ENCODE assay signal across 24 cellular contexts in genomic region chr2:122079844-122080243, GRCh38.
DNase-seq lines count a peak whose midpoint lies in the region; ATAC-seq and TF ChIP-seq lines count a peak whose summit lies in the region.
"Had no signal": no experiment of that assay in that cellular context is flagged by ENCODE, and none has a peak within 500 bp of the region (broad histone marks: within the 10 kb centered on the region; RNA-seq: fewer than 3 reads in every experiment).

No MANE protein-coding gene starts in this region.

- no peak for ATAC-seq in lower lobe of right lung
- ATAC-seq: GM12878 had no signal

- no peak overlapping the region for H3K4me3 Mint-ChIP-seq in neural crest cell
- no peak overlapping the region for H3K4me3 Mint-ChIP-seq in activated T-cell treated with anti-CD3 and anti-CD28 coated beads, Interleukin-2, amount 50 U/mL, for 24 hours
- H3K4me3 Mint-ChIP-seq: CD14-positive monocyte; CD4-positive, alpha-beta memory T cell; CD4-positive, CD25-positive, alpha-beta regulatory T cell; CD8-positive, alpha-beta memory T cell had no signal

- intact Hi-C loops in vagina (cut with DNase I) = no loop called here
- intact Hi-C loops in lower lobe of right lung (cut with DNase I) = no loop called here

- H3K4ac ChIP-seq in trophoblast cell (ENCODE audit: low read depth, low read length) = no peak overlapping the region

- H3K4me2 ChIP-seq in trophoblast cell (ENCODE audit: low read length) = no peak overlapping the region
- H3K4me2 ChIP-seq: BLaER1 had no signal

- H2AFZ ChIP-seq in trophoblast cell (ENCODE audit: insufficient read depth, low read length, poor library complexity) = no peak overlapping the region

- H4K12ac ChIP-seq in trophoblast cell (ENCODE audit: low read depth, low read length) = no peak overlapping the region

- H3K4me3 ChIP-seq in trophoblast cell (ENCODE audit: low read depth, low read length) (no peak overlapping the region), vagina (no peak overlapping the region), lower lobe of right lung (no peak overlapping the region)
- H3K4me3 ChIP-seq: BLaER1, GM12878 had no signal

- H3K79me1 ChIP-seq in trophoblast cell (ENCODE audit: low read length) = peaks cover 3% of the 10 kb centered on the region

- WGBS in trophoblast cell (ENCODE audit: extremely low coverage, insufficient coverage, insufficient read length) = no CpG with 5 or more reads among the region's 3 CpGs

- no peaks in the 10 kb centered on the region for H3K27me3 Mint-ChIP-seq in neural crest cell (ENCODE audit: low read depth)
- no peaks in the 10 kb centered on the region for H3K27me3 Mint-ChIP-seq in activated T-cell treated with anti-CD3 and anti-CD28 coated beads, Interleukin-2, amount 50 U/mL, for 24 hours
- H3K27me3 Mint-ChIP-seq: CD4-positive, alpha-beta memory T cell; CD4-positive, CD25-positive, alpha-beta regulatory T cell; CD8-positive, alpha-beta memory T cell had no signal

- H3K4me1 Mint-ChIP-seq in neural crest cell = peaks cover 8% of the 10 kb centered on the region
- H3K4me1 Mint-ChIP-seq in activated T-cell treated with anti-CD3 and anti-CD28 coated beads, Interleukin-2, amount 50 U/mL, for 24 hours (ENCODE audit: low read depth) = no peaks in the 10 kb centered on the region
- H3K4me1 Mint-ChIP-seq: CD14-positive monocyte; CD4-positive, alpha-beta memory T cell; CD4-positive, CD25-positive, alpha-beta regulatory T cell; CD8-positive, alpha-beta memory T cell had no signal

- H3K36me3 Mint-ChIP-seq in neural crest cell (ENCODE audit: low read depth) = no peaks in the 10 kb centered on the region
- H3K36me3 Mint-ChIP-seq in activated T-cell treated with anti-CD3 and anti-CD28 coated beads, Interleukin-2, amount 50 U/mL, for 24 hours (ENCODE audit: low read depth) = no peaks in the 10 kb centered on the region
- H3K36me3 Mint-ChIP-seq: CD14-positive monocyte; CD4-positive, alpha-beta memory T cell; CD4-positive, CD25-positive, alpha-beta regulatory T cell; CD8-positive, alpha-beta memory T cell had no signal

- H3K18ac ChIP-seq in trophoblast cell (ENCODE audit: low read length) = no peak overlapping the region

- H4K91ac ChIP-seq in trophoblast cell (ENCODE audit: low read depth, low read length) = no peak overlapping the region

- no peak overlapping the region for H4K8ac ChIP-seq in trophoblast cell (ENCODE audit: low read depth, low read length)

- H3K9me3 ChIP-seq in trophoblast cell (ENCODE audit: insufficient read depth, low read depth, low read length) (no peaks in the 10 kb centered on the region), vagina (no peaks in the 10 kb centered on the region), lower lobe of right lung (no peaks in the 10 kb centered on the region)
- H3K9me3 ChIP-seq: BE2C, BLaER1 had no signal

- no peak overlapping the region for H2AK5ac ChIP-seq in trophoblast cell (ENCODE audit: low read length)

- TF ChIP-seq POLR2A in vagina (IDR thresholded peaks at IDR 0.05) = no peak

- H3K27me3 ChIP-seq in trophoblast cell (ENCODE audit: insufficient read depth, low read length) = no peaks in the 10 kb centered on the region
- H3K27me3 ChIP-seq in vagina = no peaks in the 10 kb centered on the region
- no peaks in the 10 kb centered on the region for H3K27me3 ChIP-seq in lower lobe of right lung (ENCODE audit: low read depth)
- H3K27me3 ChIP-seq: BE2C, BLaER1 had no signal

- H3K4me1 ChIP-seq in trophoblast cell (ENCODE audit: control insufficient read depth in 1 of 2, insufficient read depth in 2 of 2, low read length in 2 of 2) (peaks cover 9 to 12% of the 10 kb centered on the region in 2 experiments), vagina (no peaks in the 10 kb centered on the region), lower lobe of right lung (no peaks in the 10 kb centered on the region)
- H3K4me1 ChIP-seq: BE2C had no signal

- no peak for TF ChIP-seq CTCF in neural crest cell (conservative IDR thresholded peaks at IDR 0.05)
- no peak for TF ChIP-seq CTCF in vagina (IDR thresholded peaks at IDR 0.05)
- no peak for TF ChIP-seq CTCF in lower lobe of right lung (IDR thresholded peaks at IDR 0.05)

- H3K9ac ChIP-seq in trophoblast cell (ENCODE audit: low read length) = no peak overlapping the region
- H3K9ac ChIP-seq: BLaER1 had no signal

- no peaks in the 10 kb centered on the region for H3K79me2 ChIP-seq in trophoblast cell (ENCODE audit: control insufficient read depth, insufficient read depth, low read length, poor library complexity)

- H3K36me3 ChIP-seq in trophoblast cell (ENCODE audit: control insufficient read depth in 1 of 2, insufficient read depth in 2 of 2, low read length in 2 of 2) (no peaks in the 10 kb centered on the region), vagina (no peaks in the 10 kb centered on the region), lower lobe of right lung (no peaks in the 10 kb centered on the region)
- H3K36me3 ChIP-seq: BE2C, BLaER1 had no signal

- no peak overlapping the region for H2BK120ac ChIP-seq in trophoblast cell (ENCODE audit: insufficient read depth, low read length, poor library complexity)

- peak overlapping the region; percentile 19 for H3K27ac Mint-ChIP-seq in neural crest cell (ENCODE audit: unreplicated experiment)
- no peak overlapping the region for H3K27ac Mint-ChIP-seq in activated T-cell treated with anti-CD3 and anti-CD28 coated beads, Interleukin-2, amount 50 U/mL, for 24 hours
- H3K27ac Mint-ChIP-seq: CD14-positive monocyte; CD4-positive, alpha-beta memory T cell; CD4-positive, CD25-positive, alpha-beta regulatory T cell; CD8-positive, alpha-beta memory T cell had no signal

- H3K9me3 Mint-ChIP-seq in neural crest cell = no peaks in the 10 kb centered on the region
- no peaks in the 10 kb centered on the region for H3K9me3 Mint-ChIP-seq in activated T-cell treated with anti-CD3 and anti-CD28 coated beads, Interleukin-2, amount 50 U/mL, for 24 hours
- H3K9me3 Mint-ChIP-seq: CD4-positive, alpha-beta memory T cell had no signal

- H2BK12ac ChIP-seq in trophoblast cell (ENCODE audit: low read length) = peak overlapping the region; percentile 87

- no peak overlapping the region for H2BK5ac ChIP-seq in trophoblast cell (ENCODE audit: low read depth, low read length, poor library complexity)

- H3K27ac ChIP-seq in trophoblast cell (ENCODE audit: low read depth, low read length) (no peak overlapping the region), vagina (no peak overlapping the region), lower lobe of right lung (no peak overlapping the region)
- H3K27ac ChIP-seq: BLaER1 had no signal

- H3K23ac ChIP-seq in trophoblast cell (ENCODE audit: low read length) = no peak overlapping the region

- H3K14ac ChIP-seq in trophoblast cell (ENCODE audit: low read length) = no peak overlapping the region

- DNase-seq in neural crest cell (ENCODE audit: low read depth, low spot score) (no peak), trophoblast cell (no peak), vagina (ENCODE audit: extremely low spot score in 2 of 2) (peak; percentile 1 to 64), hippocampal formation (lab: John Stamatoyannopoulos, UW) (no peak), lower lobe of right lung (no peak)
- no peak for DNase-seq in activated T-cell treated with anti-CD3 and anti-CD28 coated beads, Interleukin-2, amount 50 U/mL, for 24 hours
- DNase-seq: 8988T; ACHN; BE2C; C1 segment of cervical spinal cord; CD4-positive, alpha-beta memory T cell; CD4-positive, CD25-positive, alpha-beta regulatory T cell; CD8-positive, alpha-beta memory T cell; COR-L47; DMS 273 treated with DMSO at 0.1 percent for 48 hours; DMS153; DMS53; DMS79; DND-41; EL; GDM1 had no signal

Comparison
In these comparisons a context has a peak if more than half of its experiments do, and no peak if none do; other contexts are left out.
1. DNase-seq: peak in vagina (2 of 2); none in neural crest cell (single experiment), trophoblast cell (0 of 2), activated T-cell treated with anti-CD3 and anti-CD28 coated beads, Interleukin-2, amount 50 U/mL, for 24 hours (single experiment), hippocampal formation (0 of 2) and lower lobe of right lung (single experiment).